ENCODE assay signal across 2 cellular contexts in genomic region chr16:29802416-29802935, GRCh38.
TF ChIP-seq lines count a peak whose summit lies in the region.

No MANE protein-coding gene starts in this region.

TF ChIP-seq in WTC11, 78 proteins besides CTCF, POLR2A, EP300 and RAD21:
- TF ChIP-seq OVOL2 (CRISPR knock-in tag; IDR thresholded peaks at IDR 0.05; ENCODE audit: borderline replicate concordance) (no peak), E2F1 (CRISPR knock-in tag; IDR thresholded peaks at IDR 0.05) (no peak), ZNF512 (CRISPR knock-in tag; IDR thresholded peaks at IDR 0.05; ENCODE audit: borderline replicate concordance) (no peak), PRDM15 (CRISPR knock-in tag; IDR thresholded peaks at IDR 0.05) (no peak), NR1H2 (CRISPR knock-in tag; IDR thresholded peaks at IDR 0.05) (no peak), ZSCAN18 (CRISPR knock-in tag; IDR thresholded peaks at IDR 0.05) (no peak), ZNF232 (CRISPR knock-in tag; IDR thresholded peaks at IDR 0.05) (no peak), RELA (CRISPR knock-in tag; IDR thresholded peaks at IDR 0.05; ENCODE audit: borderline replicate concordance) (no peak), ARID4B (CRISPR knock-in tag; IDR thresholded peaks at IDR 0.05; ENCODE audit: borderline replicate concordance) (no peak), RORB (CRISPR knock-in tag; IDR thresholded peaks at IDR 0.05) (no peak)

TF ChIP-seq in SK-N-SH, 30 proteins besides CTCF, POLR2A, EP300 and RAD21:
- TF ChIP-seq FOXM1 (IDR thresholded peaks at IDR 0.05; ENCODE audit: low read depth) = no peak
- no peak for TF ChIP-seq NFIC (IDR thresholded peaks at IDR 0.05; ENCODE audit: borderline replicate concordance)
- TF ChIP-seq IRF3 (IDR thresholded peaks at IDR 0.05; ENCODE audit: low read depth, low read length) = no peak
- no peak for TF ChIP-seq JUND (IDR thresholded peaks at IDR 0.05)
- TF ChIP-seq NRF1 (IDR thresholded peaks at IDR 0.05; ENCODE audit: low read depth, low read length) = no peak
- TF ChIP-seq RFX5 (IDR thresholded peaks at IDR 0.05; ENCODE audit: low read length) = no peak
- TF ChIP-seq TCF12 (IDR thresholded peaks at IDR 0.05) = no peak
- TF ChIP-seq FOSL2 (IDR thresholded peaks at IDR 0.05; ENCODE audit: borderline replicate concordance, low read depth) = no peak
- TF ChIP-seq REST (IDR thresholded peaks at IDR 0.05; ENCODE audit: low read depth, low read length) = no peak
- TF ChIP-seq PBX3 (IDR thresholded peaks at IDR 0.05) = no peak
- no peak for TF ChIP-seq MEF2A (IDR thresholded peaks at IDR 0.05; ENCODE audit: borderline replicate concordance, low read depth)
- no peak for TF ChIP-seq CHD2 (IDR thresholded peaks at IDR 0.05; ENCODE audit: low read length, partially characterized antibody)
- no peak for TF ChIP-seq ZBTB33 (IDR thresholded peaks at IDR 0.05; ENCODE audit: borderline replicate concordance, low read depth)
- no peak for TF ChIP-seq GABPA (IDR thresholded peaks at IDR 0.05; ENCODE audit: low read depth)
- no peak for TF ChIP-seq TAF1 (IDR thresholded peaks at IDR 0.05; ENCODE audit: borderline replicate concordance, low read depth, low read length)
